ENCODE assay signal across 2 cellular contexts in genomic region chr7:138086585-138087270, GRCh38.
TF ChIP-seq lines count a peak whose summit lies in the region.

No MANE protein-coding gene starts in this region.

TF ChIP-seq in K562, 482 proteins besides CTCF, POLR2A, EP300 and RAD21:
- TF ChIP-seq ZNF449 (CRISPR knock-in tag; IDR thresholded peaks at IDR 0.05) (no peak), ZNF766 (CRISPR knock-in tag; conservative IDR thresholded peaks at IDR 0.05) (peak; percentile 79)

TF ChIP-seq in HepG2, 621 proteins besides CTCF, POLR2A, EP300 and RAD21 (continues in another document):
- TF ChIP-seq ZNF567 (CRISPR knock-in tag; IDR thresholded peaks at IDR 0.05; ENCODE audit: borderline replicate concordance) (no peak), STAT5B (CRISPR knock-in tag; IDR thresholded peaks at IDR 0.05) (no peak), FOXJ3 (CRISPR knock-in tag; IDR thresholded peaks at IDR 0.05; ENCODE audit: borderline replicate concordance) (peak; percentile 83; the same call in 1 of the 2 replicates), HMG20B (CRISPR knock-in tag; conservative IDR thresholded peaks at IDR 0.05) (0 out of 2 replicates have a peak, but pooled peaks have one; percentile 48), KDM4B (CRISPR knock-in tag; IDR thresholded peaks at IDR 0.05) (peak; percentile 19; the same call in 1 of the 2 replicates), JUN (CRISPR knock-in tag; IDR thresholded peaks at IDR 0.05) (no peak), TBL1XR1 (IDR thresholded peaks at IDR 0.05; ENCODE audit: borderline replicate concordance, low read length, partially characterized antibody) (peak; percentile 35), ATF1 (CRISPR knock-in tag; IDR thresholded peaks at IDR 0.05) (peak; percentile 39), ARID5B (CRISPR knock-in tag; IDR thresholded peaks at IDR 0.05) (peak; percentile 84), ZNF383 (CRISPR knock-in tag; IDR thresholded peaks at IDR 0.05; ENCODE audit: borderline replicate concordance) (0 out of 2 replicates have a peak, but pooled peaks have one; percentile 51), HOMEZ (CRISPR knock-in tag; IDR thresholded peaks at IDR 0.05; ENCODE audit: low read depth) (peak; percentile 40; the same call in 1 of the 2 replicates), ZFAT (CRISPR knock-in tag; conservative IDR thresholded peaks at IDR 0.05) (no peak), FOXP4 (CRISPR knock-in tag; IDR thresholded peaks at IDR 0.05) (peak; percentile 69; the same call in 1 of the 2 replicates), ZNF792 (CRISPR knock-in tag; IDR thresholded peaks at IDR 0.05) (no peak), ZNF331 (CRISPR knock-in tag; IDR thresholded peaks at IDR 0.05) (0 out of 2 replicates have a peak, but pooled peaks have one; percentile 50), TOE1 (CRISPR knock-in tag; IDR thresholded peaks at IDR 0.05) (no peak), HDAC2 (CRISPR knock-in tag; IDR thresholded peaks at IDR 0.05) (peak; percentile 73), HNF4A (CRISPR knock-in tag; IDR thresholded peaks at IDR 0.05) (peak; percentile 86), FOXA3 (CRISPR knock-in tag; IDR thresholded peaks at IDR 0.05) (peak; percentile 65; the same call in 1 of the 2 replicates), ZNF564 (CRISPR knock-in tag; IDR thresholded peaks at IDR 0.05) (peak; percentile 98), CEBPB (IDR thresholded peaks at IDR 0.05; ENCODE audit: borderline replicate concordance, low read depth, low read length) (peak; percentile 89), CCDC6 (CRISPR knock-in tag; IDR thresholded peaks at IDR 0.05) (peak; percentile 50; the same call in 1 of the 2 replicates), HMG20A (CRISPR knock-in tag; IDR thresholded peaks at IDR 0.05; ENCODE audit: borderline replicate concordance) (peak; percentile 70; the same call in 1 of the 2 replicates), IKZF4 (CRISPR knock-in tag; IDR thresholded peaks at IDR 0.05; ENCODE audit: borderline replicate concordance, low read depth, not compliant biosample characterization) (no peak), ZNF883 (CRISPR knock-in tag; IDR thresholded peaks at IDR 0.05; ENCODE audit: not compliant biosample characterization) (no peak), RFXANK (CRISPR knock-in tag; IDR thresholded peaks at IDR 0.05) (no peak), ZGPAT (CRISPR knock-in tag; IDR thresholded peaks at IDR 0.05) (peak; percentile 44; the same call in 1 of the 2 replicates), ZNF652 (CRISPR knock-in tag; IDR thresholded peaks at IDR 0.05; ENCODE audit: borderline replicate concordance, low read depth) (peak; percentile 83), MIER3 (CRISPR knock-in tag; IDR thresholded peaks at IDR 0.05; ENCODE audit: borderline replicate concordance) (peak; percentile 53; the same call in 1 of the 2 replicates), MLLT10 (CRISPR knock-in tag; IDR thresholded peaks at IDR 0.05) (no peak), ZBTB3 (CRISPR knock-in tag; IDR thresholded peaks at IDR 0.05; ENCODE audit: borderline replicate concordance, low read depth) (no peak), NR2C2 (CRISPR knock-in tag; IDR thresholded peaks at IDR 0.05; ENCODE audit: borderline replicate concordance) (peak; percentile 47; the same call in 1 of the 2 replicates), ZNF841 (CRISPR knock-in tag; IDR thresholded peaks at IDR 0.05; ENCODE audit: borderline replicate concordance) (no peak), CREB3 (CRISPR knock-in tag; IDR thresholded peaks at IDR 0.05) (no peak), RARA (CRISPR knock-in tag; IDR thresholded peaks at IDR 0.05) (peak; percentile 45; the same call in 1 of the 2 replicates), FOXP1 (IDR thresholded peaks at IDR 0.05) (no peak), FOXP1 (CRISPR knock-in tag; IDR thresholded peaks at IDR 0.05) (peak; percentile 67; the same call in 1 of the 2 replicates), SALL1 (CRISPR knock-in tag; IDR thresholded peaks at IDR 0.05) (peak; percentile 64; the same call in 1 of the 2 replicates), ISL2 (CRISPR knock-in tag; IDR thresholded peaks at IDR 0.05) (peak; percentile 65), RXRB (CRISPR knock-in tag; IDR thresholded peaks at IDR 0.05; ENCODE audit: borderline replicate concordance) (peak; percentile 53; the same call in 1 of the 2 replicates), RCOR2 (CRISPR knock-in tag; IDR thresholded peaks at IDR 0.05) (peak; percentile 79), HMGXB4 (CRISPR knock-in tag; IDR thresholded peaks at IDR 0.05; ENCODE audit: borderline replicate concordance in 1 of 2, low read depth in 1 of 2) (no peak), TCF7 (IDR thresholded peaks at IDR 0.05; ENCODE audit: low read depth) (peak; percentile 51; the same call in 1 of the 2 replicates), ZNF577 (CRISPR knock-in tag; IDR thresholded peaks at IDR 0.05; ENCODE audit: borderline replicate concordance, low read depth) (no peak), CREM (IDR thresholded peaks at IDR 0.05) (peak; percentile 45; the same call in 1 of the 2 replicates), CREM (CRISPR knock-in tag; IDR thresholded peaks at IDR 0.05) (no peak), ASH2L (IDR thresholded peaks at IDR 0.05; ENCODE audit: insufficient read length, low read depth, low read length) (peak; percentile 56), PAXIP1 (CRISPR knock-in tag; conservative IDR thresholded peaks at IDR 0.05) (peak; percentile 79), NCOA2 (CRISPR knock-in tag; IDR thresholded peaks at IDR 0.05) (peak; percentile 65), CBX2 (IDR thresholded peaks at IDR 0.05; ENCODE audit: low read depth, low read length) (no peak), CBX2 (CRISPR knock-in tag; IDR thresholded peaks at IDR 0.05; ENCODE audit: low read depth) (no peak), ZFYVE20 (CRISPR knock-in tag; IDR thresholded peaks at IDR 0.05; ENCODE audit: borderline replicate concordance, low read depth) (no peak), ZFP41 (CRISPR knock-in tag; IDR thresholded peaks at IDR 0.05; ENCODE audit: borderline replicate concordance) (no peak)
